8 cellular contexts compared by ENCODE assay signal in the genomic region with DNA sequence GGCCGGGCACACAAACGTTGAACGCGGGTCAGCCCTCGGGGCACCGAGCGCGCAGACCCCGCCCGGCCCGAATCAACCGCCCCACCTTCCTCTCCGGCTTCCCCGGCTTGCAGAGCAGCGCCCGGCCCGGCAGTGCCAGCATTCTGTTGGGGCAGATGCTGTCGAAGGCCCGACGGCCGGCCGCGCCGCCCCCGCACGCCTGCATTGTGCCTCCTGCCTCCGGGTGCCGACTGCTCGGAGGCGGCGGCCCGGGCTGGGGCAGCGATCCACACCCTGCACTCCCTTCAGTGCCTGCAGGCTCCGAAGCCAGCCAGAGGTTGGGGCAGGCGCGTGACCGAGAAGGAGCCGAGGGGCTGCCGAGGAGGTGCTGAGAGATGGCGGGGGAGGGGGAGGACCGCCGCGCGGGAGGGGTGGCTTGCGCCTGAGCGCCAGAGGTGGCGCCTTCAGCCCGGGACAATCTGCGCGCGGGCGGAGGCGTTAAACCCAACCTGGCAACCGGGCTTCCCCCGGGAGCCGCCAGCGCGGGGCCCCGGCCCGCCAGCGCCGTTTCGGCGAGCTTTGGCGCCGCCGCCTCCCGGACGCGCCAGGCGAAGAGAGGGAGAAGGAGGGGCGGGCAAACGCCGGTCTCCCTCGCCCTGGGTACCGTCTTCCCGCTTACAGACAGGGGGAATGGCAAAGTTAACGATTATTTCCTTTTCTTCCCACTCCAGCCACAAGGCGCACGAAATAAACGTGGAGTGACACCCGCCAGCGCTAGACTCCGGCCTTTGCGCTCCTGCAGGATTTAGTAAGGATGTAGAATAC. TPM values are rescaled to one million over a fixed set of nuclear protein-coding genes. Genes with fewer than 3 reads are reported as not detected.
DNase-seq lines count a peak whose midpoint lies in the region; ATAC-seq and TF ChIP-seq lines count a peak whose summit lies in the region.

MCIDAS (minus strand) TSS at position 382 of the 804 bp plus-strand sequence; CDS start at position 205, 177 bp downstream.

- POLR2A ChIA-PET in AG04450 (lab: Yijun Ruan, JAX), result no interaction called here

- peaks cover 19% of the 10 kb centered on the region for H3K4me1 ChIP-seq in OCI-LY1 (ENCODE audit: insufficient read depth, low read length, severe bottlenecking)

- peaks cover 87% of the 10 kb centered on the region for H3K27me3 Mint-ChIP-seq in activated T-cell treated with anti-CD3 and anti-CD28 coated beads, Interleukin-2, amount 50 U/mL, for 4 hours (ENCODE audit: low read depth)

- DNase-seq in AG04450 (ENCODE audit: low read depth, low spot score), result no peak
- peak; percentile 44 for DNase-seq in activated T-cell treated with anti-CD3 and anti-CD28 coated beads, Interleukin-2, amount 50 U/mL, for 4 hours
- peak; percentile 50 for DNase-seq in Right ventricle myocardium superior
- DNase-seq in retinal pigment epithelial cell (ENCODE audit: low read depth), result no peak
- no peak for DNase-seq in occipital lobe (lab: John Stamatoyannopoulos, UW)

- CTCF ChIA-PET in AG04450 (lab: Charles Lee), result no interaction called here

- peak; percentile 44 for ATAC-seq in GM18511 (IDR thresholded peaks at IDR 0.05; ENCODE audit: unreplicated experiment)
- ATAC-seq in HG03378 (IDR thresholded peaks at IDR 0.05; ENCODE audit: unreplicated experiment), result peak; percentile 20
- peak; percentile 59 to 65 for ATAC-seq in activated T-cell treated with anti-CD3 and anti-CD28 coated beads, Interleukin-2, amount 50 U/mL, for 4 hours
- peak; percentile 57 for ATAC-seq in Right ventricle myocardium superior (ENCODE audit: poor library complexity)

- peak within 1 kb of the TSS; percentile 59 for H3K9ac ChIP-seq in OCI-LY1 (ENCODE audit: low read length)

- no peaks in the 10 kb centered on the region for H4K20me1 ChIP-seq in OCI-LY1 (ENCODE audit: insufficient read depth, low read length)

- no peak for TF ChIP-seq CTCF in AG04450 (IDR thresholded peaks at IDR 0.05; ENCODE audit: low read depth, low read length)
- TF ChIP-seq CTCF in OCI-LY1 (IDR thresholded peaks at IDR 0.05; ENCODE audit: low read length), result peak; percentile 26; the same call in 1 of the 2 replicates
- peak; percentile 28 for TF ChIP-seq CTCF in retinal pigment epithelial cell (conservative IDR thresholded peaks at IDR 0.05; ENCODE audit: low read depth, low read length)

- no peaks in the 10 kb centered on the region for H3K9me3 Mint-ChIP-seq in activated T-cell treated with anti-CD3 and anti-CD28 coated beads, Interleukin-2, amount 50 U/mL, for 4 hours

- H3K4me3 ChIP-seq in AG04450 (ENCODE audit: low read depth, low read length) (0 out of 2 replicates have a peak within 1 kb of the TSS, but pooled peaks have one; percentile 29), OCI-LY1 (ENCODE audit: low read depth, low read length, poor library complexity, severe bottlenecking) (peak within 1 kb of the TSS; percentile 64), retinal pigment epithelial cell (ENCODE audit: low read length) (peak within 1 kb of the TSS; percentile 52)

- H3K79me2 ChIP-seq in OCI-LY1 (ENCODE audit: insufficient read depth, low read length), result no peaks in the 10 kb centered on the region

- H3K27me3 ChIP-seq in AG04450 (ENCODE audit: control insufficient read depth, insufficient read depth, low read length) (peaks cover 97% of the 10 kb centered on the region), OCI-LY1 (ENCODE audit: insufficient read depth, low read length) (0 out of 2 replicates have a peak, but pooled peaks cover 6% of the 10 kb centered on the region)

- H3K27ac ChIP-seq in AG04450 (ENCODE audit: low read depth, low read length) (no peak within 1 kb of the TSS), OCI-LY1 (ENCODE audit: low read depth, low read length, poor library complexity, severe bottlenecking) (no peak within 1 kb of the TSS)

- no peak within 1 kb of the TSS for H2AFZ ChIP-seq in OCI-LY1 (ENCODE audit: low read length)

- H3K9me2 ChIP-seq in OCI-LY1 (ENCODE audit: low read depth, low read length), result no peaks in the 10 kb centered on the region

- H3K36me3 ChIP-seq in OCI-LY1 (ENCODE audit: insufficient read depth, low read length), result no peaks in the 10 kb centered on the region

- peaks cover 42% of the 10 kb centered on the region for H3K4me1 Mint-ChIP-seq in activated T-cell treated with anti-CD3 and anti-CD28 coated beads, Interleukin-2, amount 50 U/mL, for 4 hours (ENCODE audit: low read depth)

- intact Hi-C loops in Right ventricle myocardium superior (cut with DNase I), result no loop called here

- peak within 1 kb of the TSS; percentile 83 for H3K4me2 ChIP-seq in OCI-LY1 (ENCODE audit: low read length)

- peaks cover 4% of the 10 kb centered on the region; the same call in 1 of the 2 replicates for H3K9me3 ChIP-seq in AG04450 (ENCODE audit: control insufficient read depth, insufficient read depth, low read length)
- no peaks in the 10 kb centered on the region for H3K9me3 ChIP-seq in OCI-LY1 (ENCODE audit: low read length)

- H3K4me3 Mint-ChIP-seq in activated T-cell treated with anti-CD3 and anti-CD28 coated beads, Interleukin-2, amount 50 U/mL, for 4 hours, result peak within 1 kb of the TSS; percentile 76

- no peaks in the 10 kb centered on the region for H3F3A ChIP-seq in OCI-LY1 (ENCODE audit: insufficient read depth, low read length)

- no peaks in the 10 kb centered on the region for H3K36me3 Mint-ChIP-seq in activated T-cell treated with anti-CD3 and anti-CD28 coated beads, Interleukin-2, amount 50 U/mL, for 4 hours (ENCODE audit: insufficient read depth)

RNA-seq across cellular contexts. Expression of gene MCIDAS, which starts in this region (rescaled TPM):
- not detected in 2 replicates for polyA plus RNA-seq in AG04450 (2011; rRNA removed)
- polyA minus RNA-seq in AG04450 (2011; rRNA and poly(A)+ RNA removed), result not detected in 2 replicates
- not detected for total RNA-seq in activated T-cell treated with anti-CD3 and anti-CD28 coated beads, Interleukin-2, amount 50 U/mL, for 4 hours
- not detected for total RNA-seq in Right ventricle myocardium superior
- not detected for total RNA-seq in occipital lobe

Comparison
In these comparisons a context has a peak if more than half of its experiments do, and no peak if none do; other contexts are left out.
1. Peak in DNase-seq and ATAC-seq in activated T-cell treated with anti-CD3 and anti-CD28 coated beads, Interleukin-2, amount 50 U/mL, for 4 hours; RNA of the gene not detected or under 1 TPM.
2. Peak in DNase-seq and ATAC-seq in Right ventricle myocardium superior; RNA of the gene not detected or under 1 TPM.